Comparison of ENCODE assay signal across 9 cellular contexts in genomic region chr9:81787747-81788632, GRCh38.
DNase-seq lines count a peak whose midpoint lies in the region; ATAC-seq, FAIRE-seq and TF ChIP-seq lines count a peak whose summit lies in the region.
"Had no signal": no experiment of that assay in that cellular context is flagged by ENCODE, and none has a peak within 500 bp of the region (broad histone marks: within the 10 kb centered on the region; RNA-seq: fewer than 3 reads in every experiment).

No MANE protein-coding gene starts in this region.

- H3K4me1 ChIP-seq in hepatocyte (ENCODE audit: insufficient read depth) (peaks cover 24% of the 10 kb centered on the region), upper lobe of right lung (peaks cover 7% of the 10 kb centered on the region)

- intact Hi-C loops in upper lobe of right lung (cut with DNase I), result no loop called here

- ATAC-seq in upper lobe of right lung, result peak; percentile 39
- ATAC-seq in HG03469 (IDR thresholded peaks at IDR 0.05; ENCODE audit: unreplicated experiment), result no peak

- no peak overlapping the region for H2AFZ ChIP-seq in hepatocyte

- WGBS in hepatocyte (ENCODE audit: low lambda C conversion rate, missing lambda C conversion rate), result 67% methylated on average over 4 of the region's 4 CpGs

- FAIRE-seq in frontal cortex (lab: Jason Lieb, UNC), result no peak
- FAIRE-seq: GM12891 had no signal

- peak overlapping the region; percentile 62 for H3K27ac ChIP-seq in hepatocyte
- no peak overlapping the region for H3K27ac ChIP-seq in upper lobe of right lung

- no peaks in the 10 kb centered on the region for H3K79me2 ChIP-seq in hepatocyte

- H3K9me2 ChIP-seq in hepatocyte (replicated peaks; ENCODE audit: insufficient read depth), result no peaks in the 10 kb centered on the region

- H3K9me3 ChIP-seq in hepatocyte (ENCODE audit: low read depth) (no peaks in the 10 kb centered on the region), upper lobe of right lung (no peaks in the 10 kb centered on the region)

- TF ChIP-seq CTCF in hepatocyte (IDR thresholded peaks at IDR 0.05; ENCODE audit: poor library complexity), result no peak
- no peak for TF ChIP-seq CTCF in upper lobe of right lung (IDR thresholded peaks at IDR 0.05)

- DNase-seq in HUDEP-2 (lab: John Stamatoyannopoulos, UW; ENCODE audit: unreplicated experiment in 76 of 76) (peak in 75 of 76 experiments; percentile 14 to 98 (median 72)), astrocyte of the hippocampus (ENCODE audit: low read depth, low spot score) (peak; percentile 94), hepatocyte (ENCODE audit: low spot score) (peak; percentile 78), upper lobe of right lung (no peak), NCI-H2081 treated with DMSO at 0.1 percent for 48 hours (lab: John Stamatoyannopoulos, UW) (no peak), frontal cortex (ENCODE audit: low spot score in 2 of 2) (no peak)
- DNase-seq: naive B cell had no signal

- H3K27me3 ChIP-seq in hepatocyte, result no peaks in the 10 kb centered on the region
- H3K27me3 ChIP-seq in upper lobe of right lung, result no peaks in the 10 kb centered on the region

- no peaks in the 10 kb centered on the region for H4K20me1 ChIP-seq in hepatocyte (ENCODE audit: insufficient read depth, poor library complexity, severe bottlenecking)

- no peak overlapping the region for H3K4me3 ChIP-seq in hepatocyte
- no peak overlapping the region for H3K4me3 ChIP-seq in upper lobe of right lung

- H3K4me2 ChIP-seq in hepatocyte, result peak overlapping the region; percentile 21

- H3K36me3 ChIP-seq in hepatocyte (replicated peaks; ENCODE audit: insufficient read depth, low read depth) (no peaks in the 10 kb centered on the region), upper lobe of right lung (no peaks in the 10 kb centered on the region)

Comparison
In these comparisons a context has a peak if more than half of its experiments do, and no peak if none do; other contexts are left out.
1. DNase-seq: peak in HUDEP-2 (75 of 76), astrocyte of the hippocampus (single experiment) and hepatocyte (single experiment); none in upper lobe of right lung (single experiment), NCI-H2081 treated with DMSO at 0.1 percent for 48 hours (single experiment) and frontal cortex (0 of 2).